In genomic region chr7:90626011-90626410, GRCh38 we compare ENCODE assay signal across 10 cellular contexts. TPM values are rescaled to one million over a fixed set of nuclear protein-coding genes. Genes with fewer than 3 reads are reported as not detected.
DNase-seq lines count a peak whose midpoint lies in the region; ATAC-seq and TF ChIP-seq lines count a peak whose summit lies in the region.
"Had no signal": no experiment of that assay in that cellular context is flagged by ENCODE, and none has a peak within 500 bp of the region (broad histone marks: within the 10 kb centered on the region; RNA-seq: fewer than 3 reads in every experiment).

No MANE protein-coding gene starts in this region.

- in situ Hi-C loops in G401 (cut with HindIII; ENCODE audit: low sequenced_read_pairs) = no loop called here

- H3K9me3 ChIP-seq in A673 (ENCODE audit: low read depth, low read length, poor library complexity, severe bottlenecking) = no peaks in the 10 kb centered on the region

- H3K36me3 Mint-ChIP-seq in chondrocyte (ENCODE audit: low read depth) = no peaks in the 10 kb centered on the region
- H3K36me3 Mint-ChIP-seq: activated naive CD4-positive, alpha-beta T cell treated with anti-CD3 and anti-CD28 coated beads, Interleukin-2, amount 50 U/mL, for 24 hours had no signal

- peaks cover 61% of the 10 kb centered on the region for H3K4me1 Mint-ChIP-seq in chondrocyte (ENCODE audit: low read depth)
- H3K4me1 Mint-ChIP-seq: activated naive CD4-positive, alpha-beta T cell treated with anti-CD3 and anti-CD28 coated beads, Interleukin-2, amount 50 U/mL, for 24 hours had no signal

- H3K27me3 ChIP-seq in A673 (replicated peaks; ENCODE audit: insufficient read depth, low read depth, low read length, poor library complexity) = no peaks in the 10 kb centered on the region

- H3K9me3 Mint-ChIP-seq in chondrocyte (ENCODE audit: low read depth) = no peaks in the 10 kb centered on the region
- H3K9me3 Mint-ChIP-seq: activated naive CD4-positive, alpha-beta T cell treated with anti-CD3 and anti-CD28 coated beads, Interleukin-2, amount 50 U/mL, for 24 hours had no signal

- intact Hi-C loops in A673 (cut with micrococcal nuclease; ENCODE audit: unreplicated experiment) = loop anchor here (5.0 to 10.0 kb wide), 4 partner anchors 74 to 471 kb away; partner anchors contain the start of gene STEAP1

- H3K36me3 ChIP-seq in A673 (ENCODE audit: insufficient read depth, low read length, poor library complexity, severe bottlenecking) = no peaks in the 10 kb centered on the region

- POLR2A ChIA-PET in A673 (lab: Charles Lee; ENCODE audit: low non-redundant PET) = no interaction called here

- DNase-seq in A673 (ENCODE audit: low spot score) (no peak), HT1080 (ENCODE audit: low read depth) (peak; percentile 37), chondrocyte (ENCODE audit: low spot score) (no peak), lung microvascular endothelial cell (ENCODE audit: low read depth in 2 of 2) (peak; percentile 42 to 68), T-helper 1 cell (no peak), G401 (ENCODE audit: low spot score) (no peak)
- DNase-seq: stimulated activated naive CD4-positive, alpha-beta T cell treated with Interleukin-2 at 50 U/mL for 16 hours had no signal

- peak overlapping the region; percentile 97 for H3K27ac ChIP-seq in A673 (ENCODE audit: low read depth, low read length, poor library complexity, severe bottlenecking)

- H3K27ac Mint-ChIP-seq in chondrocyte (ENCODE audit: unreplicated experiment) = peak overlapping the region; percentile 65
- H3K27ac Mint-ChIP-seq: activated naive CD4-positive, alpha-beta T cell treated with anti-CD3 and anti-CD28 coated beads, Interleukin-2, amount 50 U/mL, for 24 hours had no signal

- no peak overlapping the region for H3K4me3 ChIP-seq in A673 (ENCODE audit: low read depth, low read length, poor library complexity, severe bottlenecking)

- BruUV-seq in A673 (replicated peaks; lab: Mats Ljungman, UMichigan) = no TSS peak

- no peak for ATAC-seq in GM18858 (IDR thresholded peaks at IDR 0.05; ENCODE audit: unreplicated experiment)
- no peak for ATAC-seq in GM19023 (IDR thresholded peaks at IDR 0.05; ENCODE audit: unreplicated experiment)

- peak overlapping the region; percentile 53 for H3K4me3 Mint-ChIP-seq in chondrocyte (ENCODE audit: unreplicated experiment)
- H3K4me3 Mint-ChIP-seq: activated naive CD4-positive, alpha-beta T cell treated with anti-CD3 and anti-CD28 coated beads, Interleukin-2, amount 50 U/mL, for 24 hours had no signal

- no peaks in the 10 kb centered on the region for H3K27me3 Mint-ChIP-seq in chondrocyte (ENCODE audit: low read depth)

- CTCF ChIA-PET in A673 (lab: Charles Lee) = interaction anchor here (2.1 kb wide), 1 partner anchor 171 kb away, joined by 6 read pairs; no protein-coding TSS in a partner anchor

- TF ChIP-seq CTCF in A673 (conservative IDR thresholded peaks at IDR 0.05; ENCODE audit: low read depth, low read length) (no peak), chondrocyte (IDR thresholded peaks at IDR 0.05) (no peak)

- peaks cover 81% of the 10 kb centered on the region for H3K4me1 ChIP-seq in A673 (ENCODE audit: insufficient read depth, low read length, poor library complexity, severe bottlenecking)

RNA-seq across cellular contexts. Expression of gene CDK14, which starts 29.9 kb away (rescaled TPM):
- total RNA-seq in A673 (2021) (128 and 131 TPM in 2 replicates), chondrocyte (53.7 to 97.9 TPM (median 61.4 TPM) in 3 replicates), lung microvascular endothelial cell (1.6 and 3.5 TPM in 2 replicates)
- 6.9 and 8.1 TPM in 2 replicates for total RNA-seq in HT1080 (2014; rRNA removed; shearing (Covaris generic))
- 8.1 and 9.3 TPM in 2 replicates for polyA plus RNA-seq in HT1080 (2015; cell fraction: cytosol; rRNA removed)
- 5.4 and 5.9 TPM in 2 replicates for polyA plus RNA-seq in HT1080 (2015; cell fraction: nucleus; rRNA removed)
- not detected in 2 replicates for total RNA-seq in G401 (2014; rRNA removed; shearing (Covaris generic))

Comparison
In these comparisons a context has a peak if more than half of its experiments do, and no peak if none do; other contexts are left out.
1. DNase-seq: peak in HT1080 (single experiment) and lung microvascular endothelial cell (2 of 2); none in A673 (single experiment), chondrocyte (single experiment), T-helper 1 cell (0 of 5) and G401 (single experiment).